8 cellular contexts compared by ENCODE assay signal in genomic region chr3:45596290-45596791, GRCh38.
DNase-seq lines count a peak whose midpoint lies in the region; ATAC-seq lines count a peak whose summit lies in the region.

No MANE protein-coding gene starts in this region.

- H3K4me1 Mint-ChIP-seq in effector memory CD8-positive, alpha-beta T cell (ENCODE audit: low read depth in 2 of 2) = peaks cover 70 to 72% of the 10 kb centered on the region in 2 donors

- peaks cover 14% of the 10 kb centered on the region for H3K36me3 Mint-ChIP-seq in effector memory CD8-positive, alpha-beta T cell (ENCODE audit: insufficient read depth)

- H3K27ac Mint-ChIP-seq in effector memory CD8-positive, alpha-beta T cell = peak overlapping the region; percentile 89 to 94

- ATAC-seq in GM18499 (IDR thresholded peaks at IDR 0.05; ENCODE audit: insufficient read depth, unreplicated experiment) (peak; percentile 41), GM21825 (IDR thresholded peaks at IDR 0.05; ENCODE audit: unreplicated experiment) (peak; percentile 47)
- ATAC-seq in effector memory CD8-positive, alpha-beta T cell (replicated peaks) = no peak

- DNase-seq in MV-4-11 (lab: John Stamatoyannopoulos, UW) (peak; percentile 83), retina (peak; percentile 26), AG08396 (ENCODE audit: low spot score) (no peak), NCI-H446 treated with DMSO at 0.1 percent for 48 hours (lab: John Stamatoyannopoulos, UW) (no peak), SKM-1 treated with dmso at 0.1 percent for 144 hours (lab: John Stamatoyannopoulos, UW; ENCODE audit: unreplicated experiment) (no peak)
- DNase-seq in effector memory CD8-positive, alpha-beta T cell = no peak

- H3K9me3 Mint-ChIP-seq in effector memory CD8-positive, alpha-beta T cell = no peaks in the 10 kb centered on the region

- H3K4me3 Mint-ChIP-seq in effector memory CD8-positive, alpha-beta T cell = peak overlapping the region; percentile 84 to 89

- no peaks in the 10 kb centered on the region for H3K27me3 Mint-ChIP-seq in effector memory CD8-positive, alpha-beta T cell

Comparison
In these comparisons a context has a peak if more than half of its experiments do, and no peak if none do; other contexts are left out.
1. DNase-seq: peak in MV-4-11 (single experiment) and retina (single experiment); none in effector memory CD8-positive, alpha-beta T cell (0 of 3), AG08396 (single experiment), NCI-H446 treated with DMSO at 0.1 percent for 48 hours (single experiment) and SKM-1 treated with dmso at 0.1 percent for 144 hours (single experiment).